In the genomic region with DNA sequence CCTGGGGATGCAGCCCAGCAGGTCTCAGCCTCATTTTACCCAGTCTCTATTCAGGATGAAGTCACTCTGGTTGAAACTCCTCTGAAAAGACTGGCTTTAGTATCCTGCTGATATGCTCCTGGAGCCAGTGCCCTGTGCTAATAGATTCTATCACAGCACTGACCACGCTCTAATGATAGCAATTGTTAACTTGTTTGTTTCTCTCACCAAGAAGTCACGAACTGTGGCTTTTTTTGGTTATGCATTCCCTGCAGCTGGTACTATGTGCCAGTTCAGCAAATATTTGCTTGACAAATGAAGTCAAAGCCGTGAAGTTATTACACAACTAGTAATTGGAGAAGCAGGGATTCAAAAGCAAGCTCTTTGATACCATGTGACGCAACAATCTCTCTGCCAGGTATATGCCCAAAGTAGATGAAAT, we compare ENCODE assay signal across 19 cellular contexts.
DNase-seq lines count a peak whose midpoint lies in the region; ATAC-seq, FAIRE-seq and TF ChIP-seq lines count a peak whose summit lies in the region.
"Had no signal": no experiment of that assay in that cellular context is flagged by ENCODE, and none has a peak within 500 bp of the region (broad histone marks: within the 10 kb centered on the region; RNA-seq: fewer than 3 reads in every experiment).

No MANE protein-coding gene starts in this region.

- TF ChIP-seq POLR2A in IMR-90 (IDR thresholded peaks at IDR 0.05; ENCODE audit: low read depth, low read length), result no peak
- TF ChIP-seq POLR2A in body of pancreas (IDR thresholded peaks at IDR 0.05), result no peak

- no TSS peak for BruUV-seq in IMR-90 (replicated peaks; lab: Mats Ljungman, UMichigan)

- no peak overlapping the region for H3K56ac ChIP-seq in IMR-90 (ENCODE audit: extremely low read depth, insufficient read depth, low read length)

- POLR2A ChIA-PET in IMR-90 (lab: Charles Lee; ENCODE audit: unreplicated experiment), result no interaction called here

- no peak overlapping the region for H2BK15ac ChIP-seq in IMR-90 (ENCODE audit: low read depth, low read length)

- no peak overlapping the region for H4K91ac ChIP-seq in IMR-90 (ENCODE audit: insufficient read depth, low read depth, low read length)

- FAIRE-seq in GM19239 (lab: Jason Lieb, UNC), result no peak

- H2BK120ac ChIP-seq in IMR-90 (ENCODE audit: low read depth, low read length), result no peak overlapping the region

- H3K23ac ChIP-seq in IMR-90 (ENCODE audit: low read depth, low read length), result no peak overlapping the region

- dilution Hi-C loops in IMR-90 (cut with HindIII; ENCODE audit: low sequenced_read_pairs, unreplicated experiment), result no loop called here

- no peak overlapping the region for H2BK5ac ChIP-seq in IMR-90 (ENCODE audit: low read depth, low read length, poor library complexity, severe bottlenecking)

- no peaks in the 10 kb centered on the region for H3K9me1 ChIP-seq in IMR-90 (ENCODE audit: insufficient read depth, low read length)

- H3K9ac ChIP-seq in IMR-90 (ENCODE audit: low read depth, low read length) (no peak overlapping the region), parathyroid adenoma (no peak overlapping the region), MM.1S (ENCODE audit: low read length) (no peak overlapping the region)

- no peaks in the 10 kb centered on the region for H3K36me3 ChIP-seq in IMR-90 (ENCODE audit: control insufficient read depth, insufficient read depth, low read length)
- no peaks in the 10 kb centered on the region for H3K36me3 ChIP-seq in body of pancreas (replicated peaks in 1 of 2; ENCODE audit: insufficient read depth in 1 of 2, low read depth in 2 of 2)
- H3K36me3 ChIP-seq in parathyroid adenoma (ENCODE audit: control insufficient read depth, insufficient read depth, low read length), result no peaks in the 10 kb centered on the region
- H3K36me3 ChIP-seq in MM.1S (replicated peaks; ENCODE audit: insufficient read depth, low read length), result no peaks in the 10 kb centered on the region
- H3K36me3 ChIP-seq: BE2C had no signal

- no peak overlapping the region for H3K14ac ChIP-seq in IMR-90 (replicated peaks; ENCODE audit: low read depth, low read length)

- no peak overlapping the region for H4K5ac ChIP-seq in IMR-90 (ENCODE audit: low read depth, low read length)

- no peak overlapping the region for H3K4ac ChIP-seq in IMR-90 (ENCODE audit: low read depth, low read length)

- H2AK9ac ChIP-seq in IMR-90 (replicated peaks; ENCODE audit: low read depth, low read length, poor library complexity), result no peak overlapping the region

- no peak overlapping the region for H3K18ac ChIP-seq in IMR-90 (ENCODE audit: low read depth, low read length)

- H3K9me3 ChIP-seq in IMR-90 (ENCODE audit: control insufficient read depth, insufficient read depth, low read length), result no peaks in the 10 kb centered on the region
- no peaks in the 10 kb centered on the region for H3K9me3 ChIP-seq in body of pancreas
- no peaks in the 10 kb centered on the region for H3K9me3 ChIP-seq in parathyroid adenoma (ENCODE audit: control insufficient read depth, low read length)
- no peaks in the 10 kb centered on the region for H3K9me3 ChIP-seq in MM.1S (replicated peaks; ENCODE audit: insufficient read depth, low read length)
- H3K9me3 ChIP-seq: BE2C had no signal

- H3K4me1 ChIP-seq in IMR-90 (ENCODE audit: control insufficient read depth, insufficient read depth, low read length), result no peaks in the 10 kb centered on the region
- H3K4me1 ChIP-seq in body of pancreas, result peaks cover 17% of the 10 kb centered on the region
- peaks cover 28% of the 10 kb centered on the region for H3K4me1 ChIP-seq in parathyroid adenoma
- H3K4me1 ChIP-seq in MM.1S (ENCODE audit: low read length), result no peaks in the 10 kb centered on the region

- H2AFZ ChIP-seq in IMR-90 (replicated peaks; ENCODE audit: low read length, poor library complexity), result no peak overlapping the region
- H2AFZ ChIP-seq in parathyroid adenoma, result peak overlapping the region; percentile 4
- no peak overlapping the region for H2AFZ ChIP-seq in MM.1S (ENCODE audit: low read length)

- no peak overlapping the region for H4K8ac ChIP-seq in IMR-90 (ENCODE audit: low read depth in 2 of 2, low read length in 2 of 2)

- intact Hi-C loops in IMR-90 (cut with micrococcal nuclease) (no loop called here), body of pancreas (cut with DNase I) (no loop called here)

- in situ Hi-C loops in IMR-90 (cut with MboI; ENCODE audit: low sequenced_read_pairs), result no loop called here

- H4K20me1 ChIP-seq in IMR-90 (ENCODE audit: insufficient read depth, low read length), result no peaks in the 10 kb centered on the region
- no peaks in the 10 kb centered on the region for H4K20me1 ChIP-seq in MM.1S (ENCODE audit: insufficient read depth, low read length)

- H3K4me2 ChIP-seq in IMR-90 (ENCODE audit: low read depth, low read length) (no peak overlapping the region), parathyroid adenoma (ENCODE audit: low read length) (peak overlapping the region; percentile 55), MM.1S (ENCODE audit: low read depth, low read length) (no peak overlapping the region)

- H3K79me2 ChIP-seq in parathyroid adenoma (no peaks in the 10 kb centered on the region), MM.1S (ENCODE audit: low read length) (no peaks in the 10 kb centered on the region)

- H3K27ac ChIP-seq in IMR-90 (ENCODE audit: insufficient read depth, low read length) (no peak overlapping the region), body of pancreas (no peak overlapping the region), parathyroid adenoma (peak overlapping the region; percentile 80), MM.1S (ENCODE audit: low read length) (no peak overlapping the region)

- H2AK5ac ChIP-seq in IMR-90 (ENCODE audit: low read depth, low read length), result no peak overlapping the region

- H2BK20ac ChIP-seq in IMR-90 (ENCODE audit: low read depth, low read length), result no peak overlapping the region

- no peaks in the 10 kb centered on the region for H3K9me2 ChIP-seq in MM.1S (replicated peaks; ENCODE audit: insufficient read depth, low read length)

- WGBS in IMR-90 (ENCODE audit: extremely low coverage in 2 of 2, insufficient read length in 1 of 2), 2 experiments, result 60% methylated on average over 1 of the region's 4 CpGs; no CpG with 5 or more reads in 1 of the 2 experiments
- WGBS in body of pancreas, 2 donors, result 16 to 19% methylated on average over 4 of the region's 4 CpGs

- H3K27me3 ChIP-seq in IMR-90 (ENCODE audit: control insufficient read depth, insufficient read depth, low read length) (no peaks in the 10 kb centered on the region), body of pancreas (no peaks in the 10 kb centered on the region), parathyroid adenoma (ENCODE audit: control insufficient read depth, insufficient read depth, low read length) (no peaks in the 10 kb centered on the region), MM.1S (replicated peaks; ENCODE audit: insufficient read depth, low read length) (no peaks in the 10 kb centered on the region)

- H3F3A ChIP-seq in MM.1S (ENCODE audit: insufficient read depth, low read length), result no peaks in the 10 kb centered on the region

- ATAC-seq in IMR-90 (ENCODE audit: low read depth), result no peak
- ATAC-seq in body of pancreas, result peak; percentile 42
- ATAC-seq: Right ventricle myocardium inferior had no signal

- H3K4me3 ChIP-seq in IMR-90 (ENCODE audit: insufficient read depth, low read depth, low read length), result no peak overlapping the region
- H3K4me3 ChIP-seq in body of pancreas, result no peak overlapping the region
- peak overlapping the region; percentile 32 for H3K4me3 ChIP-seq in parathyroid adenoma (ENCODE audit: low read depth, low read length)
- H3K4me3 ChIP-seq in MM.1S (ENCODE audit: low read length), result no peak overlapping the region

- TF ChIP-seq RAD21 in IMR-90 (IDR thresholded peaks at IDR 0.05; ENCODE audit: low read length), result no peak

- H3K79me1 ChIP-seq in IMR-90 (ENCODE audit: low read depth in 1 of 2, low read length in 2 of 2), result no peaks in the 10 kb centered on the region

- no peak for TF ChIP-seq CTCF in IMR-90 (conservative IDR thresholded peaks at IDR 0.05; ENCODE audit: low read depth, low read length)
- no peak for TF ChIP-seq CTCF in body of pancreas (IDR thresholded peaks at IDR 0.05)
- no peak for TF ChIP-seq CTCF in parathyroid adenoma (IDR thresholded peaks at IDR 0.05)
- TF ChIP-seq CTCF in MM.1S (IDR thresholded peaks at IDR 0.05; ENCODE audit: low read length), result no peak

- DNase-seq in IMR-90, result no peak
- DNase-seq in NCI-H2081 treated with DMSO at 0.1 percent for 48 hours (lab: John Stamatoyannopoulos, UW), result peak; percentile 56
- no peak for DNase-seq in body of pancreas
- no peak for DNase-seq in HuH-7.5 (ENCODE audit: low spot score)
- no peak for DNase-seq in GM19239 (ENCODE audit: insufficient read length, low spot score)
- DNase-seq in MM.1S, result no peak
- DNase-seq: activated CD4-positive, alpha-beta T cell treated with anti-CD3 and anti-CD28 coated beads, Interleukin-2, amount 10 ng/mL, durations not matched to agents 7 days and 5 days; activated naive CD8-positive, alpha-beta T cell treated with anti-CD3 and anti-CD28 coated beads for 36 hours; activated T-cell treated with anti-CD3 and anti-CD28 coated beads, Interleukin-2, amount 50 U/mL, for 24 hours; BE2C; cerebellar nuclear complex; DND-41; immature natural killer cell; midbrain; NK-92 treated with Interleukin-12 subunit alpha and Interleukin-12 subunit beta, amount 100 ng/mL, for 24 hours; stimulated activated CD4-positive, alpha-beta T cell treated with anti-CD3 and anti-CD28 coated beads, Interleukin-12 subunit alpha, Interleukin-12 subunit beta, amount 100 ng/mL, for 4 hours; T-helper 9 cell had no signal

- CTCF ChIA-PET in IMR-90 (lab: Yijun Ruan, JAX), result no interaction called here

TF ChIP-seq in IMR-90, 13 proteins besides CTCF, POLR2A, EP300 and RAD21:
- TF ChIP-seq MAZ (IDR thresholded peaks at IDR 0.05; ENCODE audit: borderline replicate concordance, low read depth, low read length) (no peak), BHLHE40 (IDR thresholded peaks at IDR 0.05; ENCODE audit: low read depth, low read length) (no peak), SMC3 (IDR thresholded peaks at IDR 0.05; ENCODE audit: low read depth, low read length) (no peak), CEBPB (IDR thresholded peaks at IDR 0.05; ENCODE audit: low read depth, low read length) (peak; percentile 41; the same call in 1 of the 2 replicates), RCOR1 (IDR thresholded peaks at IDR 0.05; ENCODE audit: insufficient replicate concordance, low read length) (no peak), NFE2L2 (IDR thresholded peaks at IDR 0.05; ENCODE audit: low read depth, low read length) (no peak)
